In the genomic region with DNA sequence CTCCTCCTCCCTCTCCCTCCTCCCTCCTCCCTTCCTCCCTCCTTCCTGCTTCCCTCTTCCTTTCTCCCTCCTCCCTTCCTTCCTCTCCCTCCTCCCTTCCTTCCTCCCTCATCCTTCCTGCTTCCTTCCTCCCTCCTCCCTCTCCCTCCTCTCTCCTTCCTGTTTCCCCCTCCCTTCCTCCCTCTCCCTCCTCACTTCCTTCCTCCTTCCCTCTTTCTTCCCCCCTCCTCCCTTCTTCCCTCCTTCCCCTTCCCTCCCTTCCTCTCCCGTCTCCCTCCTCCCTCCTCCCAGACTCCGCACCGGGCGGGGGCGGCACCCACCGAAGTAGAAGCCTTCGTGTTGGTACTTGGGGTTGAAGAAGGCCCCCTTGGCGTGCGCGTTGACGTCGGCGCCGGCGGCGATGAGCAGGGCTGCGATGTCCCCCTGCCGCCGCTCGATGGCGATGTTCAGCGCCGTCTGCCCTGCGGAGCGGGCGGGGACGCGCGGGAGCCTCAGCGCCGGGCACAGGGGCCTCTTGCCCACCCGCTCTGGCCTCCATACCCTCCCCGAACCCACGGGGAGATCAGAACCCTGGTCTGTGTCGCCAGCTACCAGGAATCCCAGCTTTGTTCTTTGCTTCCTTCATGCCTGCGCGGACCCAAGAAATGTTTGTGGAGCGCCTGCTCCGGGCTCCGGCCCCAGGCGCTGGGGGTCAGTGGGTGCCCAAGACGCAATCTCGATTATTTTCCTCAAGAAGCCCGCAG, we compare ENCODE assay signal across 7 cellular contexts. TPM values are rescaled to one million over a fixed set of nuclear protein-coding genes. Genes with fewer than 3 reads are reported as not detected.
A peak's percentile ranks its signal among the peaks of the same experiment; 100 is the strongest.
DNase-seq lines count a peak whose midpoint lies in the region; ATAC-seq and TF ChIP-seq lines count a peak whose summit lies in the region.

No MANE protein-coding gene starts in this region.

- H3K4me1 ChIP-seq in Panc1 (ENCODE audit: control insufficient read depth, insufficient read depth, low read length) (no peaks in the 10 kb centered on the region; the same call in 1 of the 2 replicates), thoracic aorta (ENCODE audit: control insufficient read depth in 1 of 2, low read depth in 2 of 2) (peaks cover 2 to 4% of the 10 kb centered on the region in 2 donors)

- H3K27me3 Mint-ChIP-seq in activated naive CD4-positive, alpha-beta T cell treated with anti-CD3 and anti-CD28 coated beads, Interleukin-2, amount 50 U/mL, for 24 hours = peaks cover 2% of the 10 kb centered on the region

- H3K4me3 ChIP-seq in Panc1 (ENCODE audit: low read depth in 2 of 2, low read length in 2 of 2) (peak overlapping the region; percentile 28 to 45), thoracic aorta (peak overlapping the region; percentile 52)

- in situ Hi-C loops in Panc1 (cut with HindIII; ENCODE audit: low pct_unique_long_range_greater_than_20kb, low sequenced_read_pairs) = no loop called here

- POLR2A ChIA-PET in Panc1 (lab: Charles Lee) = no interaction called here

- peak overlapping the region; percentile 1; the same call in 1 of the 2 replicates for H3K27ac ChIP-seq in Panc1 (ENCODE audit: low read length)
- no peak overlapping the region for H3K27ac ChIP-seq in thoracic aorta

- H3K4me3 Mint-ChIP-seq in activated naive CD4-positive, alpha-beta T cell treated with anti-CD3 and anti-CD28 coated beads, Interleukin-2, amount 50 U/mL, for 24 hours = peak overlapping the region; percentile 60

- H3K9me3 ChIP-seq in Panc1 (ENCODE audit: control insufficient read depth, insufficient read depth, low read depth, low read length) = no peaks in the 10 kb centered on the region
- H3K9me3 ChIP-seq in thoracic aorta = no peaks in the 10 kb centered on the region

- BruUV-seq in Panc1 (replicated peaks; lab: Mats Ljungman, UMichigan) = no TSS peak

- no peaks in the 10 kb centered on the region for H3K36me3 Mint-ChIP-seq in activated naive CD4-positive, alpha-beta T cell treated with anti-CD3 and anti-CD28 coated beads, Interleukin-2, amount 50 U/mL, for 24 hours

- intact Hi-C loops in Panc1 (cut with micrococcal nuclease; ENCODE audit: unreplicated experiment) = no loop called here
- intact Hi-C loops in head of caudate nucleus (cut with DNase I) = loop anchor here (10.0 kb wide), 2 partner anchors 61 to 129 kb away; a partner anchor contains a TSS

- peak; percentile 12 for DNase-seq in Panc1 (ENCODE audit: low read depth, low spot score)
- DNase-seq in head of caudate nucleus = peak; percentile 47 to 92 (median 84)
- DNase-seq in omental fat pad (ENCODE audit: low spot score) = no peak
- no peak for DNase-seq in thoracic aorta (ENCODE audit: low spot score)

- TF ChIP-seq CTCF in Panc1 (IDR thresholded peaks at IDR 0.05) (peak; percentile 90), omental fat pad (IDR thresholded peaks at IDR 0.05) (no peak), thoracic aorta (IDR thresholded peaks at IDR 0.05) (peak; percentile 45)

- CTCF ChIA-PET in Panc1 (lab: Charles Lee) = interaction anchor here (0.7 kb wide), 2 partner anchors 21 to 27 kb away, joined by 5 to 11 read pairs; no protein-coding TSS in a partner anchor

- H3K4me1 Mint-ChIP-seq in activated naive CD4-positive, alpha-beta T cell treated with anti-CD3 and anti-CD28 coated beads, Interleukin-2, amount 50 U/mL, for 24 hours = peaks cover 3% of the 10 kb centered on the region

- H3K36me3 ChIP-seq in Panc1 (ENCODE audit: control insufficient read depth, insufficient read depth, low read length) (no peaks in the 10 kb centered on the region), thoracic aorta (no peaks in the 10 kb centered on the region)

- no peaks in the 10 kb centered on the region for H3K9me3 Mint-ChIP-seq in activated naive CD4-positive, alpha-beta T cell treated with anti-CD3 and anti-CD28 coated beads, Interleukin-2, amount 50 U/mL, for 24 hours

- peak overlapping the region; percentile 35 for H3K27ac Mint-ChIP-seq in activated naive CD4-positive, alpha-beta T cell treated with anti-CD3 and anti-CD28 coated beads, Interleukin-2, amount 50 U/mL, for 24 hours

- no peaks in the 10 kb centered on the region for H3K27me3 ChIP-seq in Panc1 (ENCODE audit: control insufficient read depth, insufficient read depth, low read length)
- H3K27me3 ChIP-seq in thoracic aorta (replicated peaks; ENCODE audit: insufficient read depth) = no peaks in the 10 kb centered on the region

- ATAC-seq in GM21360 (IDR thresholded peaks at IDR 0.05; ENCODE audit: unreplicated experiment) (peak; percentile 48), Panc1 (peak; percentile 83), omental fat pad (ENCODE audit: low FRiP score) (peak; percentile 71), thoracic aorta (ENCODE audit: insufficient number of reproducible peaks, low FRiP score, low read depth) (no peak), HG03095 (IDR thresholded peaks at IDR 0.05; ENCODE audit: unreplicated experiment) (no peak)

RNA-seq across cellular contexts. Expression of a gene that starts 22.2 kb away (rescaled TPM):
- total RNA-seq in Panc1 (2021; ENCODE audit: unreplicated experiment) (0.31 TPM), omental fat pad (1 to 10 TPM in 1 of 4 donors, under 1 TPM in 3; 0.36 to 3.0 (median 0.86) TPM), thoracic aorta (under 1 TPM in 1 of 2 donors, not detected in 1; 0.56 TPM)
- 0.42 TPM for polyA plus RNA-seq in Panc1 (2012; ENCODE audit: insufficient read length)

RNA-seq across cellular contexts. Expression of a gene that starts 59.6 kb away (rescaled TPM):
- total RNA-seq in Panc1 (2021; ENCODE audit: unreplicated experiment) (not detected), omental fat pad (10 to 100 TPM in 1 of 4 donors, 1 to 10 TPM in 3; 4.5 to 14.7 (median 6.2) TPM), thoracic aorta (1 to 10 TPM; 1.4 to 2.6 TPM)
- not detected for polyA plus RNA-seq in Panc1 (2012; ENCODE audit: insufficient read length)

Comparison
In these comparisons a context has a peak if more than half of its experiments do, and no peak if none do; other contexts are left out.
1. ATAC-seq: peak in GM21360 (single experiment), Panc1 (single experiment) and omental fat pad (single experiment); none in thoracic aorta (single experiment) and HG03095 (single experiment).
2. DNase-seq: peak in Panc1 (single experiment) and head of caudate nucleus (42 of 42); none in omental fat pad (single experiment) and thoracic aorta (single experiment).
3. CTCF ChIP-seq: peak in Panc1 (single experiment) and thoracic aorta (single experiment); none in omental fat pad (0 of 3).